19 cellular contexts compared by ENCODE assay signal in the genomic region with DNA sequence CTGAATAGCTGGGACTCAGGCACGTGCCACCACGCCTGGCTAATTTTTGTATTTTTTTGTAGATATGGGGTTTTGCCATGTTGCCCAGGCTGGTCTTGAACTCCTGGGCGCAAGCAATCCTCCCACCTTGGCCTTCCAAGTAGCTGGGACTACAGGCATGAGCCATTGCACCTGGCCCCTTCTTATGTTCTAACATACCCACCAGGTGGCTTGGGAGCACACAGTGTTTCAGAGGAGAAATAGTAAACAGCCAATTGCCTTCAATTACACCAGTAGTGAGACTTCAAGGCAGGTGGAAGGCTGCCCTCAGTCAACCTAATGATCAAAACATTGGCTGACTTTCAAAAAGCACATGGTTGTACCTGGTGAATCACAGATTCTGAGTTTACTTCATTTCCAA.
"Had no signal": no experiment of that assay in that cellular context is flagged by ENCODE, and none has a peak within 500 bp of the region (broad histone marks: within the 10 kb centered on the region; RNA-seq: fewer than 3 reads in every experiment).

No MANE protein-coding gene starts in this region.

- DNase-seq: activated CD4-positive, alpha-beta T cell treated with anti-CD3 and anti-CD28 coated beads, Interleukin-2, amount 50 U/mL, for 48 hours; activated CD8-positive, alpha-beta memory T cell treated with anti-CD3 and anti-CD28 coated beads, Interleukin-2, amount 10 ng/mL, durations not matched to agents 7 days and 5 days; activated effector memory CD4-positive, alpha-beta T cell treated with Interleukin-2 at 50 U/mL for 16 hours; activated T-cell treated with anti-CD3 and anti-CD28 coated beads, Interleukin-2, amount 50 U/mL, for 24 hours; amniotic stem cell; body of pancreas; central memory CD4-positive, alpha-beta T cell; effector CD8-positive, alpha-beta T cell; gastrocnemius medialis; heart right ventricle; left lung; nucleus accumbens; right cardiac atrium; tibial artery had no signal

- FAIRE-seq: keratinocyte had no signal

- H3K27me3 ChIP-seq: body of pancreas, gastrocnemius medialis, heart right ventricle, left lung, tibial artery, vagina had no signal

- H3K4me3 ChIP-seq: body of pancreas, coronary artery, gastrocnemius medialis, heart right ventricle, left lung, smooth muscle cell, tibial artery, vagina had no signal

- H3K27ac ChIP-seq: body of pancreas, coronary artery, epithelial cell of prostate, gastrocnemius medialis, heart right ventricle, left lung, tibial artery, vagina had no signal

- H3K4me1 ChIP-seq: gastrocnemius medialis, heart right ventricle, left lung, tibial artery had no signal

- H3K9me3 ChIP-seq: body of pancreas, gastrocnemius medialis, heart right ventricle, left lung, tibial artery, vagina had no signal

- H3K4me2 ChIP-seq: smooth muscle cell had no signal
